ENCODE assay signal across 8 cellular contexts in the genomic region with DNA sequence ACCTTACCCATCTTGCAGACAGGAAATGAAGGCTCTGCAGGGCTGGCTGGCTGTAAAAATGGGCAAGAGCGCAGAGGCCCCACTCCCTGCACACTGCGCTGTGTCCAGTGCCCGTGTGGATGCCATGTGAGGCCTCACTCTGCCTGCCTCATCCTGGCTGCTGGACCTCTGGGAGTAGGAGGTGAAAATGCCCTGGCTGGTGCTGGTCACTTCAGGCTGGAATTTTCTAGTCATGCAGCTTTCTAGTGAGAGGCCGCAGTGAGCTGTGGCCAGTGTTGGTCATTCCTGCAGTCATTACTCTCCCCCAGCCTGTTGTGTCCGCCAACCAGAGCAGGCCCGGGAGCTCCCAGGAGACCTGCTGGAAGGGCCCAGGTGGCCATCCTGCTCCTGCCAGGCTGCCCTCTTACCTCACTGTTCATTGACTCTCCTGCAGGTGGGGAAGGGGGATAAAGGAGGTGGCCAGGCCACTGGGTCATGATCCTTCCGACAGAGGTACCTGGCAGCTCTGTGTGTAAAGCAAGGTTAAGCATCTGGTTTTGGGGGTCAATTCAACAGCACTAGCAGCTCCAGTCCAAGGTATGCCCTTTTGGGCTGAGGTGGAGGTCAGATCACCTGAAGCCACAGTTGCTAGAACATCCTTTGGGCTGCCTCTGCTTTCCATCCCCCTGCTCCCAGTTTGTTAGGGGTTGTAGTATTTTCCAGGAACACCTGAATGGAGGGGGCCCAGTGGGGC. TPM values are rescaled to one million over a fixed set of nuclear protein-coding genes. Genes with fewer than 3 reads are reported as not detected.
A peak's percentile ranks its signal among the peaks of the same experiment; 100 is the strongest.
DNase-seq lines count a peak whose midpoint lies in the region; ATAC-seq and TF ChIP-seq lines count a peak whose summit lies in the region.

No MANE protein-coding gene starts in this region.

- ATAC-seq in HCT116 (no peak), Panc1 (peak; percentile 6; the same call in 1 of the 2 replicates), heart right ventricle (peak; percentile 0 to 14 (median 3)), GM21619 (IDR thresholded peaks at IDR 0.05; ENCODE audit: unreplicated experiment) (no peak)
- ATAC-seq in stimulated activated effector memory CD8-positive, alpha-beta T cell treated with anti-CD3 and anti-CD28 coated beads, Interleukin-12 subunit alpha, Interleukin-12 subunit beta, amount 100 ng/mL, for 72 hours, result no peak

- in situ Hi-C loops in Panc1 (cut with HindIII; ENCODE audit: low pct_unique_long_range_greater_than_20kb, low sequenced_read_pairs), result no loop called here

- H3K27ac Mint-ChIP-seq in stimulated activated effector memory CD8-positive, alpha-beta T cell treated with anti-CD3 and anti-CD28 coated beads, Interleukin-12 subunit alpha, Interleukin-12 subunit beta, amount 100 ng/mL, for 72 hours, result peak overlapping the region; percentile 89

- POLR2A ChIA-PET in HCT116 (lab: Charles Lee), result no interaction called here
- POLR2A ChIA-PET in Panc1 (lab: Charles Lee), result interaction anchor here (1.1 kb wide), 1 partner anchor 47 kb away, joined by 3 read pairs; no protein-coding TSS in a partner anchor

- no peak for TF ChIP-seq RAD21 in HCT116 (IDR thresholded peaks at IDR 0.05; ENCODE audit: low read depth)

- peaks cover 92% of the 10 kb centered on the region for H3K4me1 Mint-ChIP-seq in stimulated activated effector memory CD8-positive, alpha-beta T cell treated with anti-CD3 and anti-CD28 coated beads, Interleukin-12 subunit alpha, Interleukin-12 subunit beta, amount 100 ng/mL, for 72 hours

- no peaks in the 10 kb centered on the region for H3K9me2 ChIP-seq in HCT116 (ENCODE audit: insufficient read depth)

- intact Hi-C loops in HCT116 (cut with micrococcal nuclease), result no loop called here
- intact Hi-C loops in Panc1 (cut with micrococcal nuclease; ENCODE audit: unreplicated experiment), result no loop called here
- intact Hi-C loops in heart right ventricle (cut with DNase I), result loop anchor here in 2 of 10 donors (2.0 to 5.0 kb wide), 2 partner anchors 38 to 39 kb away; partner anchors contain the start of gene SH2B3 (in 1 of the 2)

- H3K4me3 Mint-ChIP-seq in stimulated activated effector memory CD8-positive, alpha-beta T cell treated with anti-CD3 and anti-CD28 coated beads, Interleukin-12 subunit alpha, Interleukin-12 subunit beta, amount 100 ng/mL, for 72 hours, result peak overlapping the region; percentile 60

- H3K4me3 ChIP-seq in HCT116 (replicated peaks in 1 of 2; ENCODE audit: low read depth in 1 of 2, low read length in 2 of 2), result no peak overlapping the region
- H3K4me3 ChIP-seq in Panc1 (ENCODE audit: low read depth in 2 of 2, low read length in 2 of 2), result no peak overlapping the region
- peak overlapping the region in 2 of 10 donors; percentile 2 to 7 for H3K4me3 ChIP-seq in heart right ventricle

- no peaks in the 10 kb centered on the region for H3K27me3 ChIP-seq in HCT116 (ENCODE audit: insufficient read depth, low read length)
- no peaks in the 10 kb centered on the region for H3K27me3 ChIP-seq in Panc1 (ENCODE audit: control insufficient read depth, insufficient read depth, low read length)
- H3K27me3 ChIP-seq in heart right ventricle, result no peaks in the 10 kb centered on the region

- TF ChIP-seq CTCF in HCT116 (IDR thresholded peaks at IDR 0.05 in 2 of 3, conservative IDR thresholded peaks at IDR 0.05 in 1 of 3; ENCODE audit: borderline replicate concordance in 1 of 3, insufficient read depth in 1 of 3, low read depth in 2 of 3, low read length in 2 of 3) (no peak), Panc1 (IDR thresholded peaks at IDR 0.05) (no peak), heart right ventricle (IDR thresholded peaks at IDR 0.05) (no peak)

- peaks cover 81% of the 10 kb centered on the region for H3K36me3 Mint-ChIP-seq in stimulated activated effector memory CD8-positive, alpha-beta T cell treated with anti-CD3 and anti-CD28 coated beads, Interleukin-12 subunit alpha, Interleukin-12 subunit beta, amount 100 ng/mL, for 72 hours

- no peak for TF ChIP-seq POLR2A in HCT116 (IDR thresholded peaks at IDR 0.05; ENCODE audit: borderline replicate concordance, extremely low read depth, insufficient read depth, insufficient read length)

- H3K79me2 ChIP-seq in HCT116 (ENCODE audit: insufficient read depth, low read length), result no peaks in the 10 kb centered on the region; the same call in 1 of the 2 replicates

- H3K9me3 Mint-ChIP-seq in stimulated activated effector memory CD8-positive, alpha-beta T cell treated with anti-CD3 and anti-CD28 coated beads, Interleukin-12 subunit alpha, Interleukin-12 subunit beta, amount 100 ng/mL, for 72 hours, result no peaks in the 10 kb centered on the region

- DNase-seq in HCT116 (ENCODE audit: low read depth, low spot score) (no peak), Panc1 (ENCODE audit: low read depth, low spot score) (no peak), heart right ventricle (no peak), amygdala (lab: John Stamatoyannopoulos, UW) (no peak), NCI-H2029 (lab: John Stamatoyannopoulos, UW) (no peak), NCI-H2171 treated with DMSO at 0.1 percent for 48 hours (lab: John Stamatoyannopoulos, UW) (no peak)
- peak in 1 of 2 donors; percentile 52 for DNase-seq in stimulated activated effector memory CD8-positive, alpha-beta T cell treated with anti-CD3 and anti-CD28 coated beads, Interleukin-12 subunit alpha, Interleukin-12 subunit beta, amount 100 ng/mL, for 72 hours (ENCODE audit: low spot score in 2 of 2)

- H3K4me1 ChIP-seq in HCT116 (ENCODE audit: control insufficient read depth in 1 of 2, insufficient read depth in 2 of 2, low read length in 2 of 2) (peaks cover 0 to 5% of the 10 kb centered on the region in 2 experiments; a peak in 1 of 4 replicates), Panc1 (ENCODE audit: control insufficient read depth, insufficient read depth, low read length) (peaks cover 64% of the 10 kb centered on the region), heart right ventricle (peaks cover 31 to 100% (median 99%) of the 10 kb centered on the region in 9 donors)

- no peaks in the 10 kb centered on the region for H3K9me3 ChIP-seq in HCT116 (ENCODE audit: control insufficient read depth in 1 of 2, insufficient read depth in 1 of 2, low read depth in 1 of 2, low read length in 2 of 2)
- no peaks in the 10 kb centered on the region for H3K9me3 ChIP-seq in Panc1 (ENCODE audit: control insufficient read depth, insufficient read depth, low read depth, low read length)
- H3K9me3 ChIP-seq in heart right ventricle, result no peaks in the 10 kb centered on the region

- CTCF ChIA-PET in HCT116 (lab: Charles Lee), result no interaction called here
- CTCF ChIA-PET in Panc1 (lab: Charles Lee), result interaction anchor here (0.6 to 2.1 kb wide), 2 partner anchors 42 to 48 kb away, joined by 3 to 5 read pairs; no protein-coding TSS in a partner anchor

- H4K20me1 ChIP-seq in HCT116 (ENCODE audit: insufficient read depth), result no peaks in the 10 kb centered on the region

- 46 to 59% methylated on average over 7 of the region's 7 CpGs for WGBS in heart right ventricle, 2 donors

- H3K36me3 ChIP-seq in HCT116 (ENCODE audit: control insufficient read depth in 1 of 2, insufficient read depth in 2 of 2, low read length in 2 of 2) (peaks cover 25 to 30% of the 10 kb centered on the region in 2 experiments; a peak in 3 of 4 replicates), Panc1 (ENCODE audit: control insufficient read depth, insufficient read depth, low read length) (no peaks in the 10 kb centered on the region), heart right ventricle (peaks cover 0 to 83% (median 15%) of the 10 kb centered on the region in 9 donors)

- no TSS peak for BruUV-seq in HCT116 (replicated peaks; lab: Mats Ljungman, UMichigan)
- BruUV-seq in Panc1 (replicated peaks; lab: Mats Ljungman, UMichigan), result no TSS peak

- RAD21 ChIA-PET in HCT116 (lab: Charles Lee; ENCODE audit: low non-redundant PET in 1 of 2, low total read pairs in 2 of 2, uncharacterized antibody in 2 of 2, unreplicated experiment in 2 of 2), result no interaction called here

- H3K27ac ChIP-seq in HCT116 (ENCODE audit: low read depth, low read length) (no peak overlapping the region), Panc1 (ENCODE audit: low read length) (peak overlapping the region; percentile 73), heart right ventricle (peak overlapping the region; percentile 28 to 93 (median 76))

- H2AFZ ChIP-seq in HCT116 (ENCODE audit: low read depth, low read length, poor library complexity, severe bottlenecking), result no peak overlapping the region

- no peak overlapping the region for H3K4me2 ChIP-seq in HCT116 (ENCODE audit: low read length)

- H3K9ac ChIP-seq in HCT116 (ENCODE audit: low read length), result no peak overlapping the region

TF ChIP-seq in HCT116, 20 proteins besides CTCF, POLR2A, EP300 and RAD21:
- TF ChIP-seq POLR2AphosphoS5 (IDR thresholded peaks at IDR 0.05; ENCODE audit: low read depth, low read length) (peak; percentile 9; the same call in 1 of the 2 replicates), ZBTB33 (IDR thresholded peaks at IDR 0.05; ENCODE audit: extremely low read depth, insufficient replicate concordance, low read length) (no peak)
TF ChIP-seq in HCT116: peak in this region for 1.

RNA-seq across cellular contexts. Expression of gene SH2B3, which starts 39.8 kb away (rescaled TPM):
- total RNA-seq in HCT116 (2021; ENCODE audit: unreplicated experiment) (17.3 TPM), Panc1 (2021; ENCODE audit: unreplicated experiment) (39.6 TPM), heart right ventricle (10 to 100 TPM; 29.8 to 61.4 (median 39.0) TPM)
- 8.7 and 10.1 TPM in 2 replicates for polyA plus RNA-seq in HCT116 (2012)
- 25.5 TPM for polyA plus RNA-seq in Panc1 (2012; ENCODE audit: insufficient read length)
- polyA plus RNA-seq in heart right ventricle, result 10 to 100 TPM in 1 of 2 donors, 1 to 10 TPM in 1; 9.9 to 11.5 TPM

Comparison
In these comparisons a context has a peak if more than half of its experiments do, and no peak if none do; other contexts are left out.
1. ATAC-seq: peak in Panc1 (single experiment) and heart right ventricle (8 of 8); none in HCT116 (single experiment), stimulated activated effector memory CD8-positive, alpha-beta T cell treated with anti-CD3 and anti-CD28 coated beads, Interleukin-12 subunit alpha, Interleukin-12 subunit beta, amount 100 ng/mL, for 72 hours (single experiment) and GM21619 (single experiment).